ENCODE assay signal across 9 cellular contexts in the genomic region with DNA sequence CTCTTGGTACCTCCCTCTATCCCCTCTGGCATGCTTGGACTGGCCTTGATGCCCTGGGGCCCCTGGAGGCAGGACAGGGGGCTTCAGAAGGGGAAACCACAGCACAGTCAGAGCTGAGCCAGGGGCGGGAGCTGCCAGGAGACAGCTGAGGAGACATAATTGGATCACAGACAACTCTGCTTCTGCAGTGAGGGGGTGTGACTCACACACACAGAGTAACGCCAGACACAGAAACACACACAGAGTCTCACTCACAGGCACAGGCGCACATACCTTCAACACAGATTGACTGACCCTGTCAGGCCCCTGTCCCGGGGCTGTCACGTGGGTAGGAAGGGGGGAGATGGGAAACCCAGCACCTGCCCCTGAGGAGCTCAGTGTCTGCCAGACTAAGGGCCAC. TPM values are rescaled to one million over a fixed set of nuclear protein-coding genes. Genes with fewer than 3 reads are reported as not detected.
A peak's percentile ranks its signal among the peaks of the same experiment; 100 is the strongest.
DNase-seq lines count a peak whose midpoint lies in the region; ATAC-seq and TF ChIP-seq lines count a peak whose summit lies in the region.
"Had no signal": no experiment of that assay in that cellular context is flagged by ENCODE, and none has a peak within 500 bp of the region (broad histone marks: within the 10 kb centered on the region; RNA-seq: fewer than 3 reads in every experiment).

No MANE protein-coding gene starts in this region.

- peaks cover 31% of the 10 kb centered on the region for H3K4me1 Mint-ChIP-seq in T-helper 17 cell

- peak; percentile 50 for DNase-seq in H4 (ENCODE audit: low spot score)
- DNase-seq in T-helper 17 cell, result no peak
- peak in 37 of 42 donors; percentile 34 to 92 (median 70) for DNase-seq in head of caudate nucleus
- DNase-seq in sigmoid colon, result peak; percentile 88
- DNase-seq in prostate gland (ENCODE audit: low spot score), result no peak
- no peak for DNase-seq in GM19238 (ENCODE audit: insufficient read length, low spot score)

- H3K27me3 ChIP-seq in sigmoid colon (no peaks in the 10 kb centered on the region), prostate gland (replicated peaks; ENCODE audit: insufficient read depth) (no peaks in the 10 kb centered on the region)

- H3K36me3 ChIP-seq in sigmoid colon (no peaks in the 10 kb centered on the region), prostate gland (no peaks in the 10 kb centered on the region)
- H3K36me3 ChIP-seq: thoracic aorta had no signal

- WGBS in sigmoid colon, 2 donors, result 39 to 63% methylated on average over 5 of the region's 5 CpGs
- 7% methylated on average over 5 of the region's 5 CpGs for WGBS in prostate gland

- intact Hi-C loops in head of caudate nucleus (cut with DNase I), result no loop called here
- intact Hi-C loops in sigmoid colon (cut with DNase I), result loop anchor here (2.0 kb wide), 1 partner anchor 18 kb away; no protein-coding TSS in a partner anchor
- intact Hi-C loops in prostate gland (cut with DNase I), result no loop called here

- H3K4me1 ChIP-seq in sigmoid colon (peaks cover 0 to 42% (median 40%) of the 10 kb centered on the region in 4 donors), prostate gland (replicated peaks) (peaks cover 32% of the 10 kb centered on the region)

- no peaks in the 10 kb centered on the region for H3K9me3 ChIP-seq in T-helper 17 cell (ENCODE audit: control insufficient read depth, low read length, poor library complexity, severe bottlenecking)
- H3K9me3 ChIP-seq in sigmoid colon, result no peaks in the 10 kb centered on the region
- no peaks in the 10 kb centered on the region for H3K9me3 ChIP-seq in prostate gland
- H3K9me3 ChIP-seq: thoracic aorta had no signal

- TF ChIP-seq CTCF in sigmoid colon (IDR thresholded peaks at IDR 0.05), result no peak
- no peak for TF ChIP-seq CTCF in prostate gland (IDR thresholded peaks at IDR 0.05)

- H3K27ac ChIP-seq in sigmoid colon (peak overlapping the region in 3 of 4 donors; percentile 46 to 76 (median 63)), prostate gland (peak overlapping the region in 1 of 2 donors; percentile 9)
- H3K27ac ChIP-seq: thoracic aorta had no signal

- ATAC-seq in T-helper 17 cell (no peak), HG02852 (IDR thresholded peaks at IDR 0.05; ENCODE audit: unreplicated experiment) (no peak), HG03460 (IDR thresholded peaks at IDR 0.05; ENCODE audit: unreplicated experiment) (no peak)

- H3K36me3 Mint-ChIP-seq in T-helper 17 cell (ENCODE audit: low read depth), result no peaks in the 10 kb centered on the region

- TF ChIP-seq POLR2A in sigmoid colon (IDR thresholded peaks at IDR 0.05), result no peak
- TF ChIP-seq POLR2A in prostate gland (IDR thresholded peaks at IDR 0.05), result no peak

- no peak overlapping the region for H3K4me3 ChIP-seq in sigmoid colon
- no peak overlapping the region for H3K4me3 ChIP-seq in prostate gland
- H3K4me3 ChIP-seq: thoracic aorta had no signal

- no peak for TF ChIP-seq EP300 in sigmoid colon (IDR thresholded peaks at IDR 0.05)

- no peak overlapping the region for H3K4me3 Mint-ChIP-seq in T-helper 17 cell

- H3K27me3 Mint-ChIP-seq in T-helper 17 cell, result no peaks in the 10 kb centered on the region

- H3K27ac Mint-ChIP-seq in T-helper 17 cell, result peak overlapping the region; percentile 86

RNA-seq across cellular contexts. Expression of gene STARD10, which starts 20.6 kb away (rescaled TPM):
- total RNA-seq in H4 (2014; rRNA removed; shearing (Covaris generic)), result 23.2 and 25.1 TPM in 2 replicates
- total RNA-seq in T-helper 17 cell, result 10 to 100 TPM; 12.9 to 17.7 TPM
- total RNA-seq in sigmoid colon, result 10 to 100 TPM; 29.9 to 60.1 (median 43.9) TPM
- 100 to 1,000 TPM; 286 to 900 (median 781) TPM for polyA plus RNA-seq in sigmoid colon
- 100 to 1,000 TPM; 132 to 208 TPM for total RNA-seq in prostate gland

RNA-seq across cellular contexts. Expression of gene ARAP1, which starts 21.1 kb away (rescaled TPM):
- 17.7 and 20.1 TPM in 2 replicates for total RNA-seq in H4 (2014; rRNA removed; shearing (Covaris generic))
- total RNA-seq in T-helper 17 cell (100 to 1,000 TPM in 1 of 2 donors, 10 to 100 TPM in 1; 93.3 to 108 TPM), sigmoid colon (100 to 1,000 TPM in 1 of 4 donors, 10 to 100 TPM in 3; 56.5 to 135 (median 70.0) TPM), prostate gland (100 to 1,000 TPM in 1 of 2 donors, 10 to 100 TPM in 1; 95.2 to 109 TPM)
- polyA plus RNA-seq in sigmoid colon, result 10 to 100 TPM; 31.9 to 81.7 (median 34.2) TPM

RNA-seq across cellular contexts. Expression of gene ATG16L2, which starts 40.9 kb away (rescaled TPM):
- total RNA-seq in H4 (2014; rRNA removed; shearing (Covaris generic)), result 0.66 and 3.4 TPM in 2 replicates
- total RNA-seq in T-helper 17 cell (100 to 1,000 TPM in 1 of 2 donors, 10 to 100 TPM in 1; 95.4 to 121 TPM), sigmoid colon (10 to 100 TPM; 16.8 to 36.8 (median 20.2) TPM), prostate gland (10 to 100 TPM; 27.5 to 29.7 TPM)
- polyA plus RNA-seq in sigmoid colon, result 10 to 100 TPM in 1 of 3 donors, 1 to 10 TPM in 2; 4.6 to 47.7 (median 9.6) TPM

Comparison
In these comparisons a context has a peak if more than half of its experiments do, and no peak if none do; other contexts are left out.
1. DNase-seq: peak in H4 (single experiment), head of caudate nucleus (37 of 42) and sigmoid colon (single experiment); none in T-helper 17 cell (0 of 3), prostate gland (single experiment) and GM19238 (single experiment).